Comparison of ENCODE assay signal across 22 cellular contexts in genomic region chr22:49396817-49397216, GRCh38.
"Had no signal": no experiment of that assay in that cellular context is flagged by ENCODE, and none has a peak within 500 bp of the region (broad histone marks: within the 10 kb centered on the region; RNA-seq: fewer than 3 reads in every experiment).

No MANE protein-coding gene starts in this region.

- H3K4me1 ChIP-seq: adrenal gland, breast epithelium, left lung, parathyroid adenoma, psoas muscle, tibial nerve had no signal

- H3K9me2 ChIP-seq: SK-N-SH had no signal

- H3K27me3 ChIP-seq: tibial nerve had no signal

- H3K36me3 ChIP-seq: adrenal gland, breast epithelium, left lung, tibial nerve had no signal

- H3K4me2 ChIP-seq: SK-N-SH had no signal

- ATAC-seq: activated CD8-positive, alpha-beta memory T cell treated with anti-CD3 and anti-CD28 coated beads, Interleukin-2, amount 10 ng/mL, durations not matched to agents 7 days and 5 days; left lung; naive thymus-derived CD8-positive, alpha-beta T cell; psoas muscle had no signal

- H3K9ac ChIP-seq: parathyroid adenoma, SK-N-SH had no signal

- H3K27ac ChIP-seq: adrenal gland, breast epithelium, left lung, parathyroid adenoma, psoas muscle, tibial nerve had no signal

- H3K9me3 ChIP-seq: adrenal gland, psoas muscle, SK-N-SH had no signal

- H3K4me3 ChIP-seq: adrenal gland, breast epithelium, left lung, psoas muscle, tibial nerve had no signal

- H2AFZ ChIP-seq: parathyroid adenoma had no signal

- H3K79me2 ChIP-seq: parathyroid adenoma had no signal

- DNase-seq: activated CD4-positive, alpha-beta memory T cell treated with anti-CD3 and anti-CD28 coated beads, Interleukin-2, amount 10 ng/mL, durations not matched to agents 7 days and 5 days; activated CD4-positive, alpha-beta T cell treated with anti-CD3 and anti-CD28 coated beads, Interleukin-2, amount 10 ng/mL, durations not matched to agents 7 days and 5 days; activated CD4-positive, CD25-positive, alpha-beta regulatory T cell treated with anti-CD3 and anti-CD28 coated beads, Interleukin-2, amount 50 U/mL, for 72 hours; activated CD8-positive, alpha-beta memory T cell treated with anti-CD3 and anti-CD28 coated beads, Interleukin-2, amount 10 ng/mL, durations not matched to agents 7 days and 5 days; activated effector memory CD4-positive, alpha-beta T cell treated with Interleukin-2 at 50 U/mL for 16 hours; activated naive CD4-positive, alpha-beta T cell treated with Interleukin-2 at 50 U/mL for 16 hours; activated naive CD8-positive, alpha-beta T cell treated with anti-CD3 and anti-CD28 coated beads for 36 hours; effector CD8-positive, alpha-beta T cell; left lung; midbrain; nucleus accumbens; psoas muscle; SK-N-SH; stimulated activated CD4-positive, alpha-beta T cell treated with anti-CD3 and anti-CD28 coated beads, Interleukin-2, amount 100 ng/mL, for 48 hours; stimulated activated naive CD4-positive, alpha-beta T cell treated with Interleukin-2 at 50 U/mL for 16 hours; SW 1271; T1000 had no signal
